Comparison of ENCODE assay signal across 26 cellular contexts in the genomic region with DNA sequence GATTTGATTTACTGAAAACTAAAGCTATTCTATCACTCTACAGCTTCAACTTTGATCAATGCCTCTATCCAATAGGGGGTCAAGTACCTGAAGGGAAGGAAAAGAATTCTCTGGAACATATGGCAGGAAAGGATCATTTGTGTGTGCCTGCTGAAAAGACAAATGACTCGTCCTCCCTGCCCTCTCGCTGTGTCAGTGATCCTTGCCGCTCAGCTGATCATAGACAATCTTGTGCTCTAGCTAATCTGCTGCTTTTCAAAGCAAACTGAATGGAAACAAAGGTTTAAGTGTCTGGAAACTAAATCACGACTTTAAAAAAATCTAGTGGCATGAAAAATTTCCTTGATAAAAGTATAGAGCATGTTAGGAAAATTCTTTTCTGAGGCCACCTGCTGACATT.
DNase-seq lines count a peak whose midpoint lies in the region; TF ChIP-seq lines count a peak whose summit lies in the region.
"Had no signal": no experiment of that assay in that cellular context is flagged by ENCODE, and none has a peak within 500 bp of the region (broad histone marks: within the 10 kb centered on the region; RNA-seq: fewer than 3 reads in every experiment).

No MANE protein-coding gene starts in this region.

- no peaks in the 10 kb centered on the region for H3K27me3 ChIP-seq in dorsolateral prefrontal cortex
- H3K27me3 ChIP-seq: BLaER1, Peyer's patch, SJSA1 had no signal

- H3K4me1 Mint-ChIP-seq in brain: peaks cover 23% of the 10 kb centered on the region

- TF ChIP-seq CTCF in brain (conservative IDR thresholded peaks at IDR 0.05) (no peak), dorsolateral prefrontal cortex (IDR thresholded peaks at IDR 0.05 in 54 of 56, conservative IDR thresholded peaks at IDR 0.05 in 2 of 56; ENCODE audit: low read depth in 1 of 56, partially characterized antibody in 56 of 56) (no peak)

- intact Hi-C loops in dorsolateral prefrontal cortex (cut with DNase I): no loop called here

- H3K27ac ChIP-seq in dorsolateral prefrontal cortex: no peak overlapping the region
- H3K27ac ChIP-seq: 22Rv1, BLaER1, GM23248, Peyer's patch, SJSA1 had no signal

- peak overlapping the region in 3 of 5 experiments; percentile 37 to 65 (median 50) for H3K27ac Mint-ChIP-seq in brain
- H3K27ac Mint-ChIP-seq: CD4-positive, alpha-beta T cell had no signal

- H3K9me3 Mint-ChIP-seq in brain: peaks cover 0 to 2% (median 0%) of the 10 kb centered on the region in 5 experiments
- H3K9me3 Mint-ChIP-seq: CD4-positive, alpha-beta T cell had no signal

- H3K4me3 Mint-ChIP-seq in brain: peak overlapping the region in 1 of 5 experiments; percentile 51
- H3K4me3 Mint-ChIP-seq: CD4-positive, alpha-beta T cell had no signal

- H3K27me3 Mint-ChIP-seq in brain: peaks cover 7% of the 10 kb centered on the region
- H3K27me3 Mint-ChIP-seq: CD4-positive, alpha-beta T cell had no signal

- no peaks in the 10 kb centered on the region for H3K36me3 Mint-ChIP-seq in brain

- no peak overlapping the region for H3K4me3 ChIP-seq in dorsolateral prefrontal cortex
- H3K4me3 ChIP-seq: BLaER1, GM23248, HAP-1, Peyer's patch, SJSA1 had no signal

- peak; percentile 23 for DNase-seq in NCI-H82 (lab: John Stamatoyannopoulos, UW)
- no peak for DNase-seq in NCI-H82 treated with DMSO at 0.1 percent for 48 hours (lab: John Stamatoyannopoulos, UW; ENCODE audit: unreplicated experiment)
- peak; percentile 56 for DNase-seq in left kidney (ENCODE audit: low read depth, low spot score)
- peak; percentile 4 for DNase-seq in renal cortical epithelial cell (ENCODE audit: low read depth)
- no peak for DNase-seq in DMS53 (lab: John Stamatoyannopoulos, UW)
- DNase-seq in DMS153 treated with DMSO at 0.1 percent for 48 hours (lab: John Stamatoyannopoulos, UW; ENCODE audit: unreplicated experiment): no peak
- no peak for DNase-seq in dorsolateral prefrontal cortex
- DNase-seq: ACHN; Caco-2; CD4-positive, alpha-beta T cell; DMS 273 treated with DMSO at 0.1 percent for 48 hours; GM23248; KBM-7; MM.1S; NCI-H1092; NCI-H1436; NCI-H1930; NCI-H345; NCI-H524; NCI-H774; Peyer's patch had no signal

Comparison
In these comparisons a context has a peak if more than half of its experiments do, and no peak if none do; other contexts are left out.
1. DNase-seq: peak in NCI-H82 (single experiment), left kidney (single experiment) and renal cortical epithelial cell (single experiment); none in NCI-H82 treated with DMSO at 0.1 percent for 48 hours (single experiment), DMS53 (single experiment), DMS153 treated with DMSO at 0.1 percent for 48 hours (single experiment) and dorsolateral prefrontal cortex (0 of 10).